23 cellular contexts compared by ENCODE assay signal in genomic region chr3:166186003-166186402, GRCh38.
"Had no signal": no experiment of that assay in that cellular context is flagged by ENCODE, and none has a peak within 500 bp of the region (broad histone marks: within the 10 kb centered on the region; RNA-seq: fewer than 3 reads in every experiment).

No MANE protein-coding gene starts in this region.

- H3K27ac ChIP-seq: HL-60, SJSA1, SK-N-MC had no signal

- H3K36me3 ChIP-seq: MG63, SJSA1 had no signal

- H3K4me1 ChIP-seq: SJSA1 had no signal

- H3K4me3 ChIP-seq: MG63, SJSA1, SK-N-MC had no signal

- H3K9me3 ChIP-seq: MG63, SJSA1 had no signal

- H3K27me3 ChIP-seq: MG63, SJSA1 had no signal

- DNase-seq: KBM-7, MG63, NCI-H1092, NCI-H1105 treated with DMSO at 0.1 percent for 48 hours, NCI-H1417 treated with DMSO at 0.1 percent for 48 hours, NCI-H146, NCI-H187, NCI-H2029, NCI-H2081 treated with DMSO at 0.1 percent for 48 hours, NCI-H2171, NCI-H226, NCI-H446, NCI-H510A, NCI-H524 treated with DMSO at 0.1 percent for 48 hours, NCI-H69, NCI-H774, Right ventricle myocardium superior, RPMI8226, SIG-M5, SW 1271 had no signal
